ENCODE assay signal across 8 cellular contexts in genomic region chr19:1274852-1275259, GRCh38. TPM values are rescaled to one million over a fixed set of nuclear protein-coding genes. Genes with fewer than 3 reads are reported as not detected.
DNase-seq lines count a peak whose midpoint lies in the region; TF ChIP-seq lines count a peak whose summit lies in the region.
"Had no signal": no experiment of that assay in that cellular context is flagged by ENCODE, and none has a peak within 500 bp of the region (broad histone marks: within the 10 kb centered on the region; RNA-seq: fewer than 3 reads in every experiment).

No MANE protein-coding gene starts in this region.

- DNase-seq in HFFc6 = no peak
- no peak for DNase-seq in cardiac muscle cell (ENCODE audit: low read depth in 1 of 2, low spot score in 1 of 2)
- no peak for DNase-seq in NCI-H510A treated with DMSO at 0.1 percent for 48 hours (lab: John Stamatoyannopoulos, UW)
- no peak for DNase-seq in NCI-H446 treated with DMSO at 0.1 percent for 48 hours (lab: John Stamatoyannopoulos, UW)
- DNase-seq in activated CD4-positive, alpha-beta T cell treated with anti-CD3 and anti-CD28 coated beads for 4 hours = no peak

- peaks cover 17% of the 10 kb centered on the region for H3K27me3 Mint-ChIP-seq in HFFc6 (ENCODE audit: insufficient read depth)

- H3K4me1 ChIP-seq in cardiac muscle cell (ENCODE audit: low read depth) = peaks cover 20% of the 10 kb centered on the region
- peaks cover 62 to 73% (median 63%) of the 10 kb centered on the region in 3 donors for H3K4me1 ChIP-seq in skeletal muscle tissue (ENCODE audit: control insufficient read depth in 3 of 3, insufficient read depth in 3 of 3, low read length in 3 of 3)

- no peaks in the 10 kb centered on the region for H3K9me3 Mint-ChIP-seq in HFFc6

- no peaks in the 10 kb centered on the region for H3K9me3 ChIP-seq in cardiac muscle cell (ENCODE audit: low read depth)
- no peaks in the 10 kb centered on the region for H3K9me3 ChIP-seq in skeletal muscle tissue (ENCODE audit: control insufficient read depth in 3 of 3, low read length in 3 of 3)

- H3K27me3 ChIP-seq in cardiac muscle cell = no peaks in the 10 kb centered on the region
- no peaks in the 10 kb centered on the region for H3K27me3 ChIP-seq in skeletal muscle tissue (ENCODE audit: control insufficient read depth in 3 of 3, insufficient read depth in 3 of 3, low read length in 3 of 3)

- H3K4me3 ChIP-seq in WI38 (ENCODE audit: low read depth, low read length) (peak overlapping the region; percentile 66), cardiac muscle cell (peak overlapping the region; percentile 62), skeletal muscle tissue (ENCODE audit: low read length in 3 of 3) (peak overlapping the region in 2 of 3 donors; percentile 91 to 92)

- H3K36me3 ChIP-seq in cardiac muscle cell (peaks cover 44% of the 10 kb centered on the region), skeletal muscle tissue (ENCODE audit: control insufficient read depth in 3 of 3, insufficient read depth in 3 of 3, low read length in 3 of 3) (peaks cover 50 to 54% (median 50%) of the 10 kb centered on the region in 3 donors)

- peak overlapping the region; percentile 98 for H3K27ac ChIP-seq in cardiac muscle cell
- peak overlapping the region; percentile 93 for H3K27ac ChIP-seq in skeletal muscle tissue (ENCODE audit: low read depth, low read length)

- peak overlapping the region; percentile 70 to 98 (median 71) for H3K9ac ChIP-seq in skeletal muscle tissue (ENCODE audit: low read depth in 1 of 3, low read length in 3 of 3)

- H3K4me3 Mint-ChIP-seq in HFFc6 = peak overlapping the region; percentile 69

- peaks cover 44% of the 10 kb centered on the region for H3K36me3 Mint-ChIP-seq in HFFc6 (ENCODE audit: low read depth)

- H3K4me1 Mint-ChIP-seq in HFFc6 (ENCODE audit: low read depth) = peaks cover 48% of the 10 kb centered on the region

- TF ChIP-seq CTCF in HFFc6 (IDR thresholded peaks at IDR 0.05) = no peak
- no peak for TF ChIP-seq CTCF in WI38 (IDR thresholded peaks at IDR 0.05; ENCODE audit: low read depth, low read length)
- TF ChIP-seq CTCF in cardiac muscle cell (IDR thresholded peaks at IDR 0.05; ENCODE audit: low read depth, low read length) = no peak

- H3K27ac Mint-ChIP-seq in HFFc6 = peak overlapping the region; percentile 61; the same call in 1 of the 2 replicates

RNA-seq across cellular contexts. Expression of gene FAM174C, which starts 0.5 kb away (rescaled TPM):
- total RNA-seq in HFFc6 (2021; fragmentation: NEBNext Ultra II Directional; extraction: Animal tissue kit (Norgen Biotek cat#: 25700)) = 10 to 100 TPM; 54.2 to 77.6 (median 63.8) TPM
- total RNA-seq in cardiac muscle cell (31.2 and 44.9 TPM in 2 replicates), skeletal muscle tissue (9.4 TPM)
- 34.0 and 34.4 TPM in 2 replicates for polyA plus RNA-seq in cardiac muscle cell

RNA-seq across cellular contexts. Expression of gene CIRBP, which starts 5.7 kb away (rescaled TPM):
- 100 to 1,000 TPM; 160 to 243 (median 190) TPM for total RNA-seq in HFFc6 (2021; fragmentation: NEBNext Ultra II Directional; extraction: Animal tissue kit (Norgen Biotek cat#: 25700))
- 1,112 and 2,236 TPM in 2 replicates for total RNA-seq in cardiac muscle cell
- 716 and 851 TPM in 2 replicates for polyA plus RNA-seq in cardiac muscle cell
- total RNA-seq in skeletal muscle tissue = 413 TPM

RNA-seq across cellular contexts. Expression of gene EFNA2, which starts 10.8 kb away (rescaled TPM):
- total RNA-seq in HFFc6 (2021; fragmentation: NEBNext Ultra II Directional; extraction: Animal tissue kit (Norgen Biotek cat#: 25700)) = not detected
- total RNA-seq in cardiac muscle cell (13.0 and 16.9 TPM in 2 replicates), skeletal muscle tissue (1.0 TPM)
- polyA plus RNA-seq in cardiac muscle cell = 0.34 and 0.44 TPM in 2 replicates
- total RNA-seq: subcutaneous adipose tissue had no signal

RNA-seq across cellular contexts. Expression of gene MIDN, which starts 26.5 kb away (rescaled TPM):
- total RNA-seq in HFFc6 (2021; fragmentation: NEBNext Ultra II Directional; extraction: Animal tissue kit (Norgen Biotek cat#: 25700)) = 10 to 100 TPM; 58.4 to 73.3 (median 67.4) TPM
- 45.6 and 89.2 TPM in 2 replicates for total RNA-seq in cardiac muscle cell
- 58.1 and 76.0 TPM in 2 replicates for polyA plus RNA-seq in cardiac muscle cell
- total RNA-seq in skeletal muscle tissue = 5.2 TPM

RNA-seq across cellular contexts. Expression of gene ATP5F1D, which starts 33.3 kb away (rescaled TPM):
- total RNA-seq in HFFc6 (2021; fragmentation: NEBNext Ultra II Directional; extraction: Animal tissue kit (Norgen Biotek cat#: 25700)) = 100 to 1,000 TPM; 190 to 243 (median 217) TPM
- total RNA-seq in cardiac muscle cell = 188 and 355 TPM in 2 replicates
- 505 and 638 TPM in 2 replicates for polyA plus RNA-seq in cardiac muscle cell
- total RNA-seq in skeletal muscle tissue = 24.5 TPM
